In the genomic region with DNA sequence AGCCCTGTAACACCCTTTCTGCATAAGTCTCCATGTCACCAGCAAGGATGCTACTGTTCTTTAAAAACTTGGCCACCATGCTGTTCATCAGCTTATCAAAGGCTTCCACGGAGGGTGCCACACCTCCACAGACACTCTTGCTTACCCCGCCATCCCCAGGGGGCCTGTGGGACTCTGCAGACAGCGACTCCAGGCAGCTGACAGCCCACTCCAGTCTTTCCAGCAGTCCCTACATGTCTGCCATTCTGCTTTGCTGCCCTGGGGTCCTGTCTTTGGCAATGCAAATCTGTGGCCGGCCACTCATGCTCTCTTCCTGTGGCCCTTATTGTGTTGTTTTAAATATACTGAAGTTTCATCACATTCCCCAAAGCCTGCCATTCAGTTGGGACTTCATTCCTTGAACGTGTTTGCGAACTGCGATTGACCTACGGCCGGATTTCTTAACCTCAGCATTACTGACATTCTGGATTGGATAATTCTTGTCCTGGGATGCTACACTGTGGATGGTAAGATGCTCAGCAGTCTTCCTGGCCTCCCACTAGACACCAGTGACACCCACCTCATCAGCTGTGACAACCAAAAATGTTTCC, we compare ENCODE assay signal across 16 cellular contexts.
"Had no signal": no experiment of that assay in that cellular context is flagged by ENCODE, and none has a peak within 500 bp of the region (broad histone marks: within the 10 kb centered on the region; RNA-seq: fewer than 3 reads in every experiment).

No MANE protein-coding gene starts in this region.

- DNase-seq: activated CD8-positive, alpha-beta memory T cell treated with anti-CD3 and anti-CD28 coated beads, Interleukin-2, amount 50 U/mL, for 48 hours; anterior cingulate cortex; dermis blood vessel endothelial cell; hippocampal formation; kidney glomerular epithelial cell; occipital lobe; right cardiac atrium; substantia nigra; transverse colon had no signal

- H3K27ac Mint-ChIP-seq: activated T-helper 17 cell treated with anti-CD3 and anti-CD28 coated beads, Interleukin-2, amount 50 U/mL, for 72 hours; nephron; progenitor cell of endocrine pancreas had no signal

- H3K4me3 ChIP-seq: breast epithelium, smooth muscle cell, transverse colon had no signal

- H3K27me3 ChIP-seq: breast epithelium, transverse colon had no signal

- H3K9me3 Mint-ChIP-seq: activated CD8-positive, alpha-beta T cell treated with anti-CD3 and anti-CD28 coated beads for 36 hours; activated T-helper 17 cell treated with anti-CD3 and anti-CD28 coated beads, Interleukin-2, amount 50 U/mL, for 72 hours; nephron had no signal

- H3K27me3 Mint-ChIP-seq: activated CD8-positive, alpha-beta T cell treated with anti-CD3 and anti-CD28 coated beads for 36 hours; activated naive CD8-positive, alpha-beta T cell; activated T-helper 17 cell treated with anti-CD3 and anti-CD28 coated beads, Interleukin-2, amount 50 U/mL, for 72 hours had no signal

- H3K4me1 ChIP-seq: breast epithelium had no signal

- H3K9me3 ChIP-seq: breast epithelium, transverse colon had no signal

- H3K36me3 ChIP-seq: breast epithelium, transverse colon had no signal

- H3K4me2 ChIP-seq: smooth muscle cell had no signal

- H3K4me3 Mint-ChIP-seq: activated CD8-positive, alpha-beta T cell treated with anti-CD3 and anti-CD28 coated beads for 36 hours; activated naive CD8-positive, alpha-beta T cell; activated T-helper 17 cell treated with anti-CD3 and anti-CD28 coated beads, Interleukin-2, amount 50 U/mL, for 72 hours; nephron had no signal

- H3K27ac ChIP-seq: breast epithelium, transverse colon had no signal

- ATAC-seq: activated CD8-positive, alpha-beta T cell treated with anti-CD3 and anti-CD28 coated beads for 36 hours; activated T-helper 17 cell treated with anti-CD3 and anti-CD28 coated beads, Interleukin-2, amount 50 U/mL, for 72 hours had no signal
